2 cellular contexts compared by ENCODE assay signal in the genomic region with DNA sequence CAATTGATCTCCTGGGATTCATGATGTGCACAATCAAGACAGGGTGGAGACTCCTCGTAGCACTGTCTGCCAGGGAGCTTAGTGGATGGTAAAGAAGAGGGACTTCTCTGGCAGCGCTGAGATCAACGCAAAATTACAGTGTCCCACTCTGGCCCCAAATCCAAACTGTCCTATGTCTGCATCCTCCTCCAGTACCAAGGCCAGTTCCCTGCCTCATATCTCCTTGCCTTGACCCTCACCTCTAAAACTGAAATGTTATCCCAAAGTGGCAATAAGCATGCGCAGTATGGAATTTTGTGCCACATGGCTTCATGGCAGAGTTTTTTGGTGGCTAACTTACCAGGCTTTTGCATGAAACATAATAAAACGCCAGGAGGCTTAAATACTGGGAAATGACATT.
TF ChIP-seq lines count a peak whose summit lies in the region.

No MANE protein-coding gene starts in this region.

TF ChIP-seq in HEK293, 187 proteins besides CTCF, POLR2A, EP300 and RAD21 (continued from another document):
- TF ChIP-seq, protein P1, sequence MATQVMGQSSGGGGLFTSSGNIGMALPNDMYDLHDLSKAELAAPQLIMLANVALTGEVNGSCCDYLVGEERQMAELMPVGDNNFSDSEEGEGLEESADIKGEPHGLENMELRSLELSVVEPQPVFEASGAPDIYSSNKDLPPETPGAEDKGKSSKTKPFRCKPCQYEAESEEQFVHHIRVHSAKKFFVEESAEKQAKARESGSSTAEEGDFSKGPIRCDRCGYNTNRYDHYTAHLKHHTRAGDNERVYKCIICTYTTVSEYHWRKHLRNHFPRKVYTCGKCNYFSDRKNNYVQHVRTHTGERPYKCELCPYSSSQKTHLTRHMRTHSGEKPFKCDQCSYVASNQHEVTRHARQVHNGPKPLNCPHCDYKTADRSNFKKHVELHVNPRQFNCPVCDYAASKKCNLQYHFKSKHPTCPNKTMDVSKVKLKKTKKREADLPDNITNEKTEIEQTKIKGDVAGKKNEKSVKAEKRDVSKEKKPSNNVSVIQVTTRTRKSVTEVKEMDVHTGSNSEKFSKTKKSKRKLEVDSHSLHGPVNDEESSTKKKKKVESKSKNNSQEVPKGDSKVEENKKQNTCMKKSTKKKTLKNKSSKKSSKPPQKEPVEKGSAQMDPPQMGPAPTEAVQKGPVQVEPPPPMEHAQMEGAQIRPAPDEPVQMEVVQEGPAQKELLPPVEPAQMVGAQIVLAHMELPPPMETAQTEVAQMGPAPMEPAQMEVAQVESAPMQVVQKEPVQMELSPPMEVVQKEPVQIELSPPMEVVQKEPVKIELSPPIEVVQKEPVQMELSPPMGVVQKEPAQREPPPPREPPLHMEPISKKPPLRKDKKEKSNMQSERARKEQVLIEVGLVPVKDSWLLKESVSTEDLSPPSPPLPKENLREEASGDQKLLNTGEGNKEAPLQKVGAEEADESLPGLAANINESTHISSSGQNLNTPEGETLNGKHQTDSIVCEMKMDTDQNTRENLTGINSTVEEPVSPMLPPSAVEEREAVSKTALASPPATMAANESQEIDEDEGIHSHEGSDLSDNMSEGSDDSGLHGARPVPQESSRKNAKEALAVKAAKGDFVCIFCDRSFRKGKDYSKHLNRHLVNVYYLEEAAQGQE (tag by site-specific recombination; IDR thresholded peaks at IDR 0.05) = peak; percentile 82
- TF ChIP-seq, protein P2, sequence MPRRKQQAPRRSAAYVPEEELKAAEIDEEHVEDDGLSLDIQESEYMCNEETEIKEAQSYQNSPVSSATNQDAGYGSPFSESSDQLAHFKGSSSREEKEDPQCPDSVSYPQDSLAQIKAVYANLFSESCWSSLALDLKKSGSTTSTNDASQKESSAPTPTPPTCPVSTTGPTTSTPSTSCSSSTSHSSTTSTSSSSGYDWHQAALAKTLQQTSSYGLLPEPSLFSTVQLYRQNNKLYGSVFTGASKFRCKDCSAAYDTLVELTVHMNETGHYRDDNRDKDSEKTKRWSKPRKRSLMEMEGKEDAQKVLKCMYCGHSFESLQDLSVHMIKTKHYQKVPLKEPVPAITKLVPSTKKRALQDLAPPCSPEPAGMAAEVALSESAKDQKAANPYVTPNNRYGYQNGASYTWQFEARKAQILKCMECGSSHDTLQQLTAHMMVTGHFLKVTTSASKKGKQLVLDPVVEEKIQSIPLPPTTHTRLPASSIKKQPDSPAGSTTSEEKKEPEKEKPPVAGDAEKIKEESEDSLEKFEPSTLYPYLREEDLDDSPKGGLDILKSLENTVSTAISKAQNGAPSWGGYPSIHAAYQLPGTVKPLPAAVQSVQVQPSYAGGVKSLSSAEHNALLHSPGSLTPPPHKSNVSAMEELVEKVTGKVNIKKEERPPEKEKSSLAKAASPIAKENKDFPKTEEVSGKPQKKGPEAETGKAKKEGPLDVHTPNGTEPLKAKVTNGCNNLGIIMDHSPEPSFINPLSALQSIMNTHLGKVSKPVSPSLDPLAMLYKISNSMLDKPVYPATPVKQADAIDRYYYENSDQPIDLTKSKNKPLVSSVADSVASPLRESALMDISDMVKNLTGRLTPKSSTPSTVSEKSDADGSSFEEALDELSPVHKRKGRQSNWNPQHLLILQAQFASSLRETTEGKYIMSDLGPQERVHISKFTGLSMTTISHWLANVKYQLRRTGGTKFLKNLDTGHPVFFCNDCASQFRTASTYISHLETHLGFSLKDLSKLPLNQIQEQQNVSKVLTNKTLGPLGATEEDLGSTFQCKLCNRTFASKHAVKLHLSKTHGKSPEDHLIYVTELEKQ (tag by site-specific recombination; IDR thresholded peaks at IDR 0.05; ENCODE audit: borderline replicate concordance) = no peak
- TF ChIP-seq ZNF830 (tag by site-specific recombination; IDR thresholded peaks at IDR 0.05; ENCODE audit: low read depth) = no peak
- no peak for TF ChIP-seq TRIM28 (IDR thresholded peaks at IDR 0.05; ENCODE audit: borderline replicate concordance, low read length)
- no peak for TF ChIP-seq ZNF174 (tag by site-specific recombination; IDR thresholded peaks at IDR 0.05)
TF ChIP-seq in HEK293: peak in this region for 1.

TF ChIP-seq in K562, 482 proteins besides CTCF, POLR2A, EP300 and RAD21:
- TF ChIP-seq ZNF274 (IDR thresholded peaks at IDR 0.05; ENCODE audit: borderline replicate concordance, low read depth, low read length) (no peak), HNRNPK (IDR thresholded peaks at IDR 0.05; ENCODE audit: low read depth, low read length, poor library complexity, severe bottlenecking) (no peak), EHMT2 (IDR thresholded peaks at IDR 0.05) (peak; percentile 75), SAFB (IDR thresholded peaks at IDR 0.05; ENCODE audit: borderline replicate concordance, low read depth, low read length) (no peak), MEF2D (tag; conservative IDR thresholded peaks at IDR 0.05; ENCODE audit: low read depth) (no peak), NR1H2 (CRISPR knock-in tag; IDR thresholded peaks at IDR 0.05) (no peak), GABPB1 (CRISPR knock-in tag; IDR thresholded peaks at IDR 0.05) (no peak), ZNF384 (IDR thresholded peaks at IDR 0.05; ENCODE audit: low read depth, low read length) (no peak), NRF1 (conservative IDR thresholded peaks at IDR 0.05 in 1 of 2, IDR thresholded peaks at IDR 0.05 in 1 of 2) (0 out of 4 replicates have a peak, but pooled peaks of 1 of the 2 experiments have one; percentile 26), ZKSCAN3 (CRISPR knock-in tag; IDR thresholded peaks at IDR 0.05) (no peak)
- TF ChIP-seq, protein P3, sequence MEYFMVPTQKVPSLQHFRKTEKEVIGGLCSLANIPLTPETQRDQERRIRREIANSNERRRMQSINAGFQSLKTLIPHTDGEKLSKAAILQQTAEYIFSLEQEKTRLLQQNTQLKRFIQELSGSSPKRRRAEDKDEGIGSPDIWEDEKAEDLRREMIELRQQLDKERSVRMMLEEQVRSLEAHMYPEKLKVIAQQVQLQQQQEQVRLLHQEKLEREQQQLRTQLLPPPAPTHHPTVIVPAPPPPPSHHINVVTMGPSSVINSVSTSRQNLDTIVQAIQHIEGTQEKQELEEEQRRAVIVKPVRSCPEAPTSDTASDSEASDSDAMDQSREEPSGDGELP (CRISPR knock-in tag; IDR thresholded peaks at IDR 0.05; ENCODE audit: borderline replicate concordance) = no peak
- TF ChIP-seq, protein P4, sequence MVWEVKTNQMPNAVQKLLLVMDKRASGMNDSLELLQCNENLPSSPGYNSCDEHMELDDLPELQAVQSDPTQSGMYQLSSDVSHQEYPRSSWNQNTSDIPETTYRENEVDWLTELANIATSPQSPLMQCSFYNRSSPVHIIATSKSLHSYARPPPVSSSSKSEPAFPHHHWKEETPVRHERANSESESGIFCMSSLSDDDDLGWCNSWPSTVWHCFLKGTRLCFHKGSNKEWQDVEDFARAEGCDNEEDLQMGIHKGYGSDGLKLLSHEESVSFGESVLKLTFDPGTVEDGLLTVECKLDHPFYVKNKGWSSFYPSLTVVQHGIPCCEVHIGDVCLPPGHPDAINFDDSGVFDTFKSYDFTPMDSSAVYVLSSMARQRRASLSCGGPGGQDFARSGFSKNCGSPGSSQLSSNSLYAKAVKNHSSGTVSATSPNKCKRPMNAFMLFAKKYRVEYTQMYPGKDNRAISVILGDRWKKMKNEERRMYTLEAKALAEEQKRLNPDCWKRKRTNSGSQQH (CRISPR knock-in tag; IDR thresholded peaks at IDR 0.05) = no peak
- TF ChIP-seq, protein P5, sequence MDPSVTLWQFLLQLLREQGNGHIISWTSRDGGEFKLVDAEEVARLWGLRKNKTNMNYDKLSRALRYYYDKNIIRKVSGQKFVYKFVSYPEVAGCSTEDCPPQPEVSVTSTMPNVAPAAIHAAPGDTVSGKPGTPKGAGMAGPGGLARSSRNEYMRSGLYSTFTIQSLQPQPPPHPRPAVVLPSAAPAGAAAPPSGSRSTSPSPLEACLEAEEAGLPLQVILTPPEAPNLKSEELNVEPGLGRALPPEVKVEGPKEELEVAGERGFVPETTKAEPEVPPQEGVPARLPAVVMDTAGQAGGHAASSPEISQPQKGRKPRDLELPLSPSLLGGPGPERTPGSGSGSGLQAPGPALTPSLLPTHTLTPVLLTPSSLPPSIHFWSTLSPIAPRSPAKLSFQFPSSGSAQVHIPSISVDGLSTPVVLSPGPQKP (CRISPR knock-in tag; IDR thresholded peaks at IDR 0.05) = no peak
